ENCODE assay signal across 8 cellular contexts in the genomic region with DNA sequence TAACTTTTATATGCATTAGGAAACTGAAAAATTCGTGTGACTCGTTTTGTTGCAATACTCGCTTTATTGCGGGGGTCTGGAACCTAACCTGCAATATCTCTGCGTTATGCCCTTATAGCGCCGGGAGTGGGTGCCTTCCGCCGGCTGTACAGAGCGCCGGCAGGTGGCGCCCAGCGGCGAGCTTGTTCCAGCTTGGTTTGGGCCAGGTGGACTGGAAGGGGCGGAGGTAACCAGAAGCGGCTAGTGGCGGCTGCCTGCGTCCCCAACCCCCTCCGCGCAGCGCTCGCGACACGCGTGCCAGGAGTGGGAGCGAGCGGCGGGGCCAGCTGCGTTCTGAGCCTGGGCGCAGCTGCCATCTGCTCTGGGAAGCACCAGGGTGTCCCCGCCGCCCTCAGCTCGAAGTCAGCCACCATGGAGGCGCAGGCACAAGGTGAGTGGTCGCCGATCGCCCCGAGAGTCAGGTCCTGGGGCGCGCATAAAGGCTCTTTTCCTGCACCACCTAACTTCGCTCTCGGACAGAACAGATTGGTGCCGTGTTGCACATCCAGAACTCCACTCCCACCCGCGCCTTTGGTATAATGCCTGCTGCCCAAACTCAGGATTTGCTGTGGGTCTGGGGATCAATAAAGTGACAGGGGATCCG. TPM values are rescaled to one million over a fixed set of nuclear protein-coding genes. Genes with fewer than 3 reads are reported as not detected.
DNase-seq lines count a peak whose midpoint lies in the region; ATAC-seq and TF ChIP-seq lines count a peak whose summit lies in the region.

A gene with protein sequence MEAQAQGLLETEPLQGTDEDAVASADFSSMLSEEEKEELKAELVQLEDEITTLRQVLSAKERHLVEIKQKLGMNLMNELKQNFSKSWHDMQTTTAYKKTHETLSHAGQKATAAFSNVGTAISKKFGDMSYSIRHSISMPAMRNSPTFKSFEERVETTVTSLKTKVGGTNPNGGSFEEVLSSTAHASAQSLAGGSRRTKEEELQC (plus strand): TSS at position 233 of the 643 bp plus-strand sequence. CDS start 179 bp downstream, at position 412.

- H3K4me3 ChIP-seq in GM12864 (ENCODE audit: low read depth, low read length), result peak within 1 kb of the TSS; percentile 44
- H3K4me3 ChIP-seq in astrocyte of the spinal cord (ENCODE audit: low read depth, low read length), result peak within 1 kb of the TSS; percentile 58

- TF ChIP-seq CTCF in GM12864 (IDR thresholded peaks at IDR 0.05; ENCODE audit: low read depth, low read length, missing control alignments), result peak; percentile 84
- peak; percentile 97 for TF ChIP-seq CTCF in astrocyte of the spinal cord (IDR thresholded peaks at IDR 0.05; ENCODE audit: low read depth, low read length)

- in situ Hi-C loops in astrocyte of the spinal cord (cut with HindIII; ENCODE audit: low sequenced_read_pairs), result no loop called here

- DNase-seq in GM12864 (ENCODE audit: low read depth), result peak; percentile 10
- DNase-seq in NAMALWA (ENCODE audit: low spot score), result peak; percentile 66
- peak; percentile 1 to 61 (median 22) for DNase-seq in T-helper 2 cell
- DNase-seq in astrocyte of the spinal cord (ENCODE audit: low read depth, low spot score), result peak; percentile 67
- peak in 49 of 51 donors; percentile 4 to 77 (median 45) for DNase-seq in hypothalamus (lab: John Stamatoyannopoulos, UW)
- peak; percentile 64 for DNase-seq in renal cortical epithelial cell (ENCODE audit: low read depth)
- DNase-seq in AML-193 (lab: John Stamatoyannopoulos, UW), result no peak

- ATAC-seq in HG02588 (IDR thresholded peaks at IDR 0.05; ENCODE audit: unreplicated experiment), result peak; percentile 98

RNA-seq across cellular contexts. Expression of the gene that starts here (rescaled TPM):
- total RNA-seq in renal cortical epithelial cell, result 105 and 188 TPM in 2 replicates

Comparison
In these comparisons a context has a peak if more than half of its experiments do, and no peak if none do; other contexts are left out.
1. DNase-seq: peak in GM12864 (single experiment), NAMALWA (single experiment), T-helper 2 cell (5 of 5), astrocyte of the spinal cord (single experiment), hypothalamus (49 of 51) and renal cortical epithelial cell (single experiment); none in AML-193 (0 of 2).